19 cellular contexts compared by ENCODE assay signal in the genomic region with DNA sequence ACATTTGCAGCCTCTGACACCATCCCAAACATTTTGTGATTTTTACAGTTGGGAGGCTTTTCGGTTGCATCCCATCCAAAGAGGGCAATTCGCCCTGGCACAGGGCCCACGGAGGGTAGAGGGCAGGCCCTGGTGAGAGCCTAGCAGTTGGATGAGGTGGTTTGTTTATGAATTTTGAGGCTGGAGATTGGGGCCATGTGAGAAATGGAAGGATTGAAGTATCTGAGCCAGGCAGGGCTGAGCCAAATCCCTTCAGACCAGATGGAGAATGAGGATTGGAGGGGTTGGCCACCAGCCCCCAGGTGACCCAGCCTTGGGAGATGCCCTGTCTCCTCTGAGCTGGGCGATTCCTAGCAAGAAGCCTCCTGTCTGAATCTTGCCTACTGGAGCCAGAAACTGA.
"Had no signal": no experiment of that assay in that cellular context is flagged by ENCODE, and none has a peak within 500 bp of the region (broad histone marks: within the 10 kb centered on the region; RNA-seq: fewer than 3 reads in every experiment).

No MANE protein-coding gene starts in this region.

- H3K27ac ChIP-seq: adrenal gland, esophagus squamous epithelium, neutrophil, parathyroid adenoma, thyroid gland, VCaP had no signal

- H3K9ac ChIP-seq: parathyroid adenoma had no signal

- H3K4me3 ChIP-seq: adrenal gland, esophagus squamous epithelium, thyroid gland had no signal

- H3K79me2 ChIP-seq: parathyroid adenoma had no signal

- H3K36me3 Mint-ChIP-seq: activated CD4-positive, alpha-beta memory T cell treated with anti-CD3 and anti-CD28 coated beads for 36 hours; activated naive CD4-positive, alpha-beta T cell treated with anti-CD3 and anti-CD28 coated beads, Interleukin-2, amount 50 U/mL, for 72 hours; memory B cell; naive thymus-derived CD8-positive, alpha-beta T cell had no signal

- H3K9me3 Mint-ChIP-seq: activated CD4-positive, alpha-beta memory T cell treated with anti-CD3 and anti-CD28 coated beads for 36 hours; activated naive CD4-positive, alpha-beta T cell treated with anti-CD3 and anti-CD28 coated beads, Interleukin-2, amount 50 U/mL, for 72 hours; activated T-helper 1 cell treated with anti-CD3 and anti-CD28 coated beads, Interleukin-12 subunit alpha, Interleukin-12 subunit beta, Interleukin-2, Interleukin-4 antibody, amounts not matched to agents 30 ng/mL and 10 ng/mL and 1 ng/mL, durations not matched to agents 14 hours and 24 hours and 36 hours; memory B cell; naive thymus-derived CD8-positive, alpha-beta T cell; T-helper 1 cell treated with Interleukin-12 subunit alpha and Interleukin-12 subunit beta and Interleukin-4 antibody, amounts not matched to agents 30 μg/mL and 1 μg/mL, for 36 hours had no signal

- ATAC-seq: activated naive CD4-positive, alpha-beta T cell treated with anti-CD3 and anti-CD28 coated beads, Interleukin-2, amount 50 U/mL, for 72 hours; naive thymus-derived CD8-positive, alpha-beta T cell; sciatic nerve had no signal

- H3K9me3 ChIP-seq: adrenal gland, esophagus squamous epithelium, neutrophil, thyroid gland had no signal

- H2AFZ ChIP-seq: parathyroid adenoma had no signal

- H3K36me3 ChIP-seq: adrenal gland, esophagus squamous epithelium, neutrophil, thyroid gland had no signal

- H3K27me3 ChIP-seq: adrenal gland, thyroid gland had no signal

- H3K4me1 ChIP-seq: parathyroid adenoma, thyroid gland had no signal

- H3K4me3 Mint-ChIP-seq: activated CD4-positive, alpha-beta memory T cell treated with anti-CD3 and anti-CD28 coated beads for 36 hours; memory B cell; naive thymus-derived CD8-positive, alpha-beta T cell; T-helper 1 cell treated with Interleukin-12 subunit alpha and Interleukin-12 subunit beta and Interleukin-4 antibody, amounts not matched to agents 30 μg/mL and 1 μg/mL, for 36 hours had no signal

- H3K27me3 Mint-ChIP-seq: activated CD4-positive, alpha-beta memory T cell treated with anti-CD3 and anti-CD28 coated beads for 36 hours; memory B cell; naive thymus-derived CD8-positive, alpha-beta T cell had no signal

- DNase-seq: activated CD4-positive, alpha-beta memory T cell treated with anti-CD3 and anti-CD28 coated beads for 36 hours; activated gamma-delta T cell treated with Interleukin-2 at 50 U/mL for 16 hours; activated T-cell treated with anti-CD3 and anti-CD28 coated beads for 4 hours; adrenal gland; dermis blood vessel endothelial cell; effector memory CD4-positive, alpha-beta T cell; esophagus squamous epithelium; naive thymus-derived CD8-positive, alpha-beta T cell; stimulated activated CD4-positive, alpha-beta T cell treated with anti-CD3 and anti-CD28 coated beads, Interleukin-4, amount 100 ng/mL, for 24 hours; stimulated activated naive CD4-positive, alpha-beta T cell treated with Interleukin-2 at 50 U/mL for 16 hours; thyroid gland had no signal

- H3K27ac Mint-ChIP-seq: activated CD4-positive, alpha-beta memory T cell treated with anti-CD3 and anti-CD28 coated beads for 36 hours; activated naive CD4-positive, alpha-beta T cell treated with anti-CD3 and anti-CD28 coated beads, Interleukin-2, amount 50 U/mL, for 72 hours; activated T-helper 1 cell treated with anti-CD3 and anti-CD28 coated beads, Interleukin-12 subunit alpha, Interleukin-12 subunit beta, Interleukin-2, Interleukin-4 antibody, amounts not matched to agents 30 ng/mL and 10 ng/mL and 1 ng/mL, durations not matched to agents 14 hours and 24 hours and 36 hours; memory B cell; T-helper 1 cell treated with Interleukin-12 subunit alpha and Interleukin-12 subunit beta and Interleukin-4 antibody, amounts not matched to agents 30 μg/mL and 1 μg/mL, for 36 hours had no signal
